ENCODE assay signal across 1 cellular context in genomic region chr1:186375152-186375928, GRCh38.
A peak's percentile ranks its signal among the peaks of the same experiment; 100 is the strongest.
TF ChIP-seq lines count a peak whose summit lies in the region.

TSS of gene ODR4 (plus strand) at chr1:186375838. CDS start at chr1:186379786, 3,948 bp downstream.
TSS of gene TPR (minus strand) at chr1:186375253. CDS start at chr1:186375028, 225 bp downstream.

TF ChIP-seq in HepG2, 621 proteins besides CTCF, POLR2A, EP300 and RAD21 (continued from another document and continues in another):
- TF ChIP-seq SP4 (CRISPR knock-in tag; IDR thresholded peaks at IDR 0.05) (peak; percentile 77), ARID4A (CRISPR knock-in tag; IDR thresholded peaks at IDR 0.05; ENCODE audit: borderline replicate concordance) (peak; percentile 85; the same call in 1 of the 2 replicates), ZBTB7A (CRISPR knock-in tag; IDR thresholded peaks at IDR 0.05) (no peak), TCF7L2 (IDR thresholded peaks at IDR 0.05; ENCODE audit: low read depth, low read length) (no peak), ZNF264 (CRISPR knock-in tag; IDR thresholded peaks at IDR 0.05) (peak; percentile 62; the same call in 1 of the 2 replicates), PHF5A (CRISPR knock-in tag; IDR thresholded peaks at IDR 0.05; ENCODE audit: low read depth, unreplicated experiment) (peak; percentile 86), ZNF430 (CRISPR knock-in tag; IDR thresholded peaks at IDR 0.05) (peak; percentile 97), AGO1 (IDR thresholded peaks at IDR 0.05; ENCODE audit: low read depth, low read length, poor library complexity, severe bottlenecking) (peak; percentile 84), ZNF782 (CRISPR knock-in tag; IDR thresholded peaks at IDR 0.05; ENCODE audit: borderline replicate concordance) (no peak; the same call in 1 of the 2 replicates), HNRNPUL1 (IDR thresholded peaks at IDR 0.05; ENCODE audit: low read depth, low read length) (no peak), BORCS8-MEF2B (CRISPR knock-in tag; IDR thresholded peaks at IDR 0.05) (peak; percentile 86), NFYC (CRISPR knock-in tag; IDR thresholded peaks at IDR 0.05) (peak; percentile 28; the same call in 1 of the 2 replicates), BRF2 (CRISPR knock-in tag; IDR thresholded peaks at IDR 0.05) (peak; percentile 95), KLF9 (CRISPR knock-in tag; IDR thresholded peaks at IDR 0.05; ENCODE audit: low read depth) (no peak), TGIF2 (CRISPR knock-in tag; IDR thresholded peaks at IDR 0.05) (peak; percentile 55; the same call in 1 of the 2 replicates), ZNF431 (CRISPR knock-in tag; IDR thresholded peaks at IDR 0.05; ENCODE audit: borderline replicate concordance, low read depth) (peak; percentile 53; the same call in 1 of the 2 replicates), PHB2 (IDR thresholded peaks at IDR 0.05; ENCODE audit: partially characterized antibody) (no peak), ZNF260 (CRISPR knock-in tag; IDR thresholded peaks at IDR 0.05; ENCODE audit: borderline replicate concordance, low read depth) (no peak), ZNF296 (CRISPR knock-in tag; conservative IDR thresholded peaks at IDR 0.05) (no peak), FOXO4 (CRISPR knock-in tag; conservative IDR thresholded peaks at IDR 0.05) (no peak), NCOA5 (CRISPR knock-in tag; IDR thresholded peaks at IDR 0.05) (no peak), HDAC6 (IDR thresholded peaks at IDR 0.05; ENCODE audit: low read depth, low read length) (no peak), RNF219 (CRISPR knock-in tag; IDR thresholded peaks at IDR 0.05) (0 out of 2 replicates have a peak, but pooled peaks have one; percentile 22), KLF11 (CRISPR knock-in tag; IDR thresholded peaks at IDR 0.05) (peak; percentile 83; the same call in 1 of the 2 replicates), FOXK1 (CRISPR knock-in tag; IDR thresholded peaks at IDR 0.05; ENCODE audit: borderline replicate concordance, low read depth) (peak; percentile 54; the same call in 1 of the 2 replicates), HIVEP1 (CRISPR knock-in tag; IDR thresholded peaks at IDR 0.05) (0 out of 2 replicates have a peak, but pooled peaks have one; percentile 8), STAG1 (CRISPR knock-in tag; IDR thresholded peaks at IDR 0.05) (peak; percentile 24; the same call in 1 of the 2 replicates), HDAC2 (CRISPR knock-in tag; IDR thresholded peaks at IDR 0.05) (peak; percentile 50), ZKSCAN5 (CRISPR knock-in tag; IDR thresholded peaks at IDR 0.05) (no peak), NR2C2 (CRISPR knock-in tag; IDR thresholded peaks at IDR 0.05; ENCODE audit: borderline replicate concordance) (peak; percentile 80), ZNF256 (CRISPR knock-in tag; conservative IDR thresholded peaks at IDR 0.05) (no peak), CENPBD1 (CRISPR knock-in tag; IDR thresholded peaks at IDR 0.05; ENCODE audit: borderline replicate concordance, low read depth) (no peak), DPF2 (CRISPR knock-in tag; IDR thresholded peaks at IDR 0.05; ENCODE audit: borderline replicate concordance, low read depth) (no peak), ZNF747 (CRISPR knock-in tag; IDR thresholded peaks at IDR 0.05; ENCODE audit: borderline replicate concordance) (peak; percentile 95), SMAD1 (CRISPR knock-in tag; IDR thresholded peaks at IDR 0.05; ENCODE audit: borderline replicate concordance, low read depth) (no peak), ZBTB2 (CRISPR knock-in tag; IDR thresholded peaks at IDR 0.05; ENCODE audit: low read depth) (peak; percentile 99), ZNF616 (CRISPR knock-in tag; IDR thresholded peaks at IDR 0.05; ENCODE audit: low read depth) (no peak), RFXAP (CRISPR knock-in tag; IDR thresholded peaks at IDR 0.05; ENCODE audit: borderline replicate concordance) (no peak), ZNF572 (CRISPR knock-in tag; IDR thresholded peaks at IDR 0.05) (no peak), RFX5 (IDR thresholded peaks at IDR 0.05; ENCODE audit: low read depth, low read length) (0 out of 2 replicates have a peak, but pooled peaks have one; percentile 6), ZNF230 (CRISPR knock-in tag; IDR thresholded peaks at IDR 0.05) (peak; percentile 50; the same call in 1 of the 2 replicates), RBFOX2 (IDR thresholded peaks at IDR 0.05; ENCODE audit: low read depth, low read length) (peak; percentile 91), ZNF672 (CRISPR knock-in tag; IDR thresholded peaks at IDR 0.05) (no peak), MEIS1 (CRISPR knock-in tag; IDR thresholded peaks at IDR 0.05; ENCODE audit: borderline replicate concordance) (peak; percentile 80; the same call in 1 of the 2 replicates), ERF (CRISPR knock-in tag; IDR thresholded peaks at IDR 0.05) (no peak), ZNF709 (CRISPR knock-in tag; IDR thresholded peaks at IDR 0.05) (0 out of 2 replicates have a peak, but pooled peaks have one; percentile 23), ZNF841 (CRISPR knock-in tag; IDR thresholded peaks at IDR 0.05; ENCODE audit: borderline replicate concordance) (no peak), MBNL3 (CRISPR knock-in tag; conservative IDR thresholded peaks at IDR 0.05) (no peak), FOSL2 (CRISPR knock-in tag; IDR thresholded peaks at IDR 0.05) (peak; percentile 56), FOXP1 (IDR thresholded peaks at IDR 0.05) (no peak), FOXP1 (CRISPR knock-in tag; IDR thresholded peaks at IDR 0.05) (no peak; the same call in 1 of the 2 replicates), LCORL (IDR thresholded peaks at IDR 0.05) (no peak), LCORL (CRISPR knock-in tag; IDR thresholded peaks at IDR 0.05) (peak; percentile 87), MXD4 (CRISPR knock-in tag; IDR thresholded peaks at IDR 0.05) (peak; percentile 55; the same call in 1 of the 2 replicates), ELF4 (CRISPR knock-in tag; IDR thresholded peaks at IDR 0.05; ENCODE audit: borderline replicate concordance) (0 out of 2 replicates have a peak, but pooled peaks have one; percentile 50), IRF2 (CRISPR knock-in tag; IDR thresholded peaks at IDR 0.05) (peak; percentile 29; the same call in 1 of the 2 replicates), ZNF746 (CRISPR knock-in tag; IDR thresholded peaks at IDR 0.05) (peak; percentile 15; the same call in 1 of the 2 replicates), STAT5B (CRISPR knock-in tag; IDR thresholded peaks at IDR 0.05) (no peak), NFATC3 (CRISPR knock-in tag; IDR thresholded peaks at IDR 0.05) (no peak), ZNF446 (CRISPR knock-in tag; IDR thresholded peaks at IDR 0.05) (0 out of 2 replicates have a peak, but pooled peaks have one; percentile 60), HMGXB4 (CRISPR knock-in tag; IDR thresholded peaks at IDR 0.05; ENCODE audit: borderline replicate concordance in 1 of 2, low read depth in 1 of 2) (peak; percentile 98 to 99; a peak in 3 of 4 replicates), DRAP1 (CRISPR knock-in tag; IDR thresholded peaks at IDR 0.05) (peak; percentile 7; the same call in 1 of the 2 replicates), ZNF781 (CRISPR knock-in tag; IDR thresholded peaks at IDR 0.05; ENCODE audit: borderline replicate concordance, not compliant biosample characterization) (no peak), PHF20 (CRISPR knock-in tag; IDR thresholded peaks at IDR 0.05) (peak; percentile 90)
